16 cellular contexts compared by ENCODE assay signal in genomic region chr7:30904566-30904965, GRCh38. TPM values are rescaled to one million over a fixed set of nuclear protein-coding genes. Genes with fewer than 3 reads are reported as not detected.
DNase-seq lines count a peak whose midpoint lies in the region; ATAC-seq and TF ChIP-seq lines count a peak whose summit lies in the region.
"Had no signal": no experiment of that assay in that cellular context is flagged by ENCODE, and none has a peak within 500 bp of the region (broad histone marks: within the 10 kb centered on the region; RNA-seq: fewer than 3 reads in every experiment).

No MANE protein-coding gene starts in this region.

- CTCF ChIA-PET in HEK293 (lab: Yijun Ruan, JAX) = no interaction called here

- no peak overlapping the region for H3K18ac ChIP-seq in trophoblast cell (ENCODE audit: low read length)

- H2BK120ac ChIP-seq in trophoblast cell (ENCODE audit: insufficient read depth, low read length, poor library complexity) = no peak overlapping the region

- no peak overlapping the region for H3K9ac ChIP-seq in trophoblast cell (ENCODE audit: low read length)

- TF ChIP-seq CTCF in HEK293 (tag by site-specific recombination; IDR thresholded peaks at IDR 0.05) = no peak

- H3K27me3 ChIP-seq in trophoblast cell (ENCODE audit: insufficient read depth, low read length) = no peaks in the 10 kb centered on the region

- H3K23ac ChIP-seq in trophoblast cell (ENCODE audit: low read length) = no peak overlapping the region

- H4K91ac ChIP-seq in trophoblast cell (ENCODE audit: low read depth, low read length) = no peak overlapping the region

- H4K8ac ChIP-seq in trophoblast cell (ENCODE audit: low read depth, low read length) = no peak overlapping the region

- H3K4me1 ChIP-seq in HEK293 (ENCODE audit: control insufficient read depth, insufficient read depth, low read length) = no peaks in the 10 kb centered on the region
- no peaks in the 10 kb centered on the region for H3K4me1 ChIP-seq in trophoblast cell (ENCODE audit: control insufficient read depth in 1 of 2, insufficient read depth in 2 of 2, low read length in 2 of 2)

- H3K4ac ChIP-seq in trophoblast cell (ENCODE audit: low read depth, low read length) = no peak overlapping the region

- WGBS in trophoblast cell (ENCODE audit: extremely low coverage, insufficient coverage, insufficient read length) = no CpG with 5 or more reads among the region's 8 CpGs

- H3K14ac ChIP-seq in trophoblast cell (ENCODE audit: low read length) = no peak overlapping the region

- no peak overlapping the region for H4K12ac ChIP-seq in trophoblast cell (ENCODE audit: low read depth, low read length)

- H3K36me3 ChIP-seq in HEK293 (ENCODE audit: control insufficient read depth in 2 of 2, insufficient read depth in 1 of 2, low read length in 2 of 2) (no peaks in the 10 kb centered on the region), trophoblast cell (ENCODE audit: control insufficient read depth in 1 of 2, insufficient read depth in 2 of 2, low read length in 2 of 2) (no peaks in the 10 kb centered on the region)

- H2AK5ac ChIP-seq in trophoblast cell (ENCODE audit: low read length) = no peak overlapping the region

- POLR2A ChIA-PET in HEK293 (lab: Yijun Ruan, JAX) = no interaction called here

- H3K4me3 ChIP-seq in HEK293 (ENCODE audit: low read depth, low read length) = no peak overlapping the region
- peak overlapping the region; percentile 8 for H3K4me3 ChIP-seq in trophoblast cell (ENCODE audit: low read depth, low read length)
- H3K4me3 ChIP-seq: A549 had no signal

- no peaks in the 10 kb centered on the region for H3K9me3 ChIP-seq in HEK293 (ENCODE audit: control insufficient read depth, insufficient read depth, low read depth, low read length)
- no peaks in the 10 kb centered on the region for H3K9me3 ChIP-seq in trophoblast cell (ENCODE audit: insufficient read depth, low read depth, low read length)
- H3K9me3 ChIP-seq: A549 had no signal

- H3K27ac ChIP-seq in HEK293 (ENCODE audit: extremely low read depth, low read depth, low read length) (no peak overlapping the region), trophoblast cell (ENCODE audit: low read depth, low read length) (no peak overlapping the region)
- H3K27ac ChIP-seq: A549 had no signal

- DNase-seq in NCI-H69 (lab: John Stamatoyannopoulos, UW) = peak; percentile 54
- peak; percentile 11 to 26 for DNase-seq in erythroblast (lab: John Stamatoyannopoulos, UW)
- DNase-seq in trophoblast cell = no peak
- no peak for DNase-seq in H4 (ENCODE audit: low spot score)
- DNase-seq: CD4-positive, alpha-beta memory T cell; NCI-H1417 treated with DMSO at 0.1 percent for 48 hours; NCI-H1930; OCI-M1; SIG-M5 had no signal

- ATAC-seq in GM19467 (IDR thresholded peaks at IDR 0.05; ENCODE audit: unreplicated experiment) = no peak
- no peak for ATAC-seq in SK-N-SH treated with all-trans-retinoic acid at 6 μM for 48 hours
- ATAC-seq: A549, HepG2 had no signal

- H3K4me2 ChIP-seq in trophoblast cell (ENCODE audit: low read length) = no peak overlapping the region
- H3K4me2 ChIP-seq: A549 had no signal

- no peak overlapping the region for H2BK12ac ChIP-seq in trophoblast cell (ENCODE audit: low read length)

- H3K79me2 ChIP-seq in trophoblast cell (ENCODE audit: control insufficient read depth, insufficient read depth, low read length, poor library complexity) = no peaks in the 10 kb centered on the region

- H2AFZ ChIP-seq in trophoblast cell (ENCODE audit: insufficient read depth, low read length, poor library complexity) = no peak overlapping the region

- no peak overlapping the region for H2BK5ac ChIP-seq in trophoblast cell (ENCODE audit: low read depth, low read length, poor library complexity)

- no peaks in the 10 kb centered on the region for H3K79me1 ChIP-seq in trophoblast cell (ENCODE audit: low read length)

- TF ChIP-seq POLR2A in erythroblast (IDR thresholded peaks at IDR 0.05; ENCODE audit: low read length) = no peak

TF ChIP-seq in HEK293, 187 proteins besides CTCF, POLR2A, EP300 and RAD21 (continues in another document):
- TF ChIP-seq ZNF664 (tag by site-specific recombination; IDR thresholded peaks at IDR 0.05) = no peak
- no peak for TF ChIP-seq REPIN1 (tag by site-specific recombination; IDR thresholded peaks at IDR 0.05; ENCODE audit: low read depth)
- TF ChIP-seq ZNF266 (tag by site-specific recombination; IDR thresholded peaks at IDR 0.05; ENCODE audit: low read depth) = no peak
- 0 out of 2 replicates have a peak, but pooled peaks have one; percentile 30 for TF ChIP-seq KLF1 (tag by site-specific recombination; IDR thresholded peaks at IDR 0.05)
- no peak for TF ChIP-seq ZNF18 (tag by site-specific recombination; IDR thresholded peaks at IDR 0.05)
- no peak for TF ChIP-seq ZNF174 (tag by site-specific recombination; IDR thresholded peaks at IDR 0.05)
- TF ChIP-seq SETDB1 (IDR thresholded peaks at IDR 0.05; ENCODE audit: insufficient read length, low read length) = no peak
- no peak for TF ChIP-seq HIC1 (tag by site-specific recombination; IDR thresholded peaks at IDR 0.05)

TF ChIP-seq in SK-N-SH treated with all-trans-retinoic acid at 6 μM for 48 hours, 23 proteins besides CTCF, POLR2A, EP300 and RAD21:
- no peak for TF ChIP-seq GLIS3 (CRISPR knock-in tag; IDR thresholded peaks at IDR 0.05)
- TF ChIP-seq PPARA (CRISPR knock-in tag; IDR thresholded peaks at IDR 0.05; ENCODE audit: borderline replicate concordance) = no peak
- no peak for TF ChIP-seq TCF4 (CRISPR knock-in tag; IDR thresholded peaks at IDR 0.05; ENCODE audit: borderline replicate concordance)
- TF ChIP-seq ARNTL (CRISPR knock-in tag; IDR thresholded peaks at IDR 0.05; ENCODE audit: borderline replicate concordance, low read depth) = no peak
- TF ChIP-seq ZNF8 (CRISPR knock-in tag; IDR thresholded peaks at IDR 0.05) = no peak
- no peak for TF ChIP-seq SNAI2 (CRISPR knock-in tag; IDR thresholded peaks at IDR 0.05)
- no peak for TF ChIP-seq ZC3H10 (CRISPR knock-in tag; IDR thresholded peaks at IDR 0.05)
- TF ChIP-seq ZNF565 (CRISPR knock-in tag; conservative IDR thresholded peaks at IDR 0.05; ENCODE audit: low read depth) = no peak
- TF ChIP-seq OSR1 (CRISPR knock-in tag; IDR thresholded peaks at IDR 0.05) = no peak
- TF ChIP-seq RARB (CRISPR knock-in tag; IDR thresholded peaks at IDR 0.05) = no peak
- TF ChIP-seq TSHZ2 (CRISPR knock-in tag; IDR thresholded peaks at IDR 0.05) = no peak
- no peak for TF ChIP-seq ESRRG (CRISPR knock-in tag; IDR thresholded peaks at IDR 0.05)
- no peak for TF ChIP-seq BACH2 (CRISPR knock-in tag; IDR thresholded peaks at IDR 0.05; ENCODE audit: borderline replicate concordance)
- TF ChIP-seq ZNF70 (CRISPR knock-in tag; IDR thresholded peaks at IDR 0.05) = no peak
- TF ChIP-seq CSDC2 (CRISPR knock-in tag; IDR thresholded peaks at IDR 0.05) = no peak

RNA-seq across cellular contexts. Expression of gene AQP1, which starts 7.1 kb away (rescaled TPM):
- polyA plus RNA-seq in trophoblast cell (2013) = 31.8 and 35.6 TPM in 2 replicates
- 1.4 and 1.7 TPM in 2 replicates for total RNA-seq in H4 (2014; rRNA removed; shearing (Covaris generic))
- total RNA-seq: CD4-positive, alpha-beta memory T cell; HepG2 had no signal
- polyA plus RNA-seq: CD4-positive, alpha-beta memory T cell; HepG2 had no signal

RNA-seq across cellular contexts. Expression of gene GHRHR, which starts 59.2 kb away (rescaled TPM):
- 0.31 and 0.79 TPM in 2 replicates for polyA plus RNA-seq in trophoblast cell (2013)
- not detected in 2 replicates for total RNA-seq in H4 (2014; rRNA removed; shearing (Covaris generic))
- total RNA-seq: CD4-positive, alpha-beta memory T cell; HepG2; M059J had no signal
- polyA plus RNA-seq: A549; BJ; CD4-positive, alpha-beta memory T cell; HepG2 had no signal

Comparison
In these comparisons a context has a peak if more than half of its experiments do, and no peak if none do; other contexts are left out.
1. DNase-seq: peak in NCI-H69 (single experiment) and erythroblast (2 of 2); none in trophoblast cell (0 of 2) and H4 (single experiment).